1 cellular context compared by ENCODE assay signal in genomic region chr3:140011611-140012277, GRCh38.
TF ChIP-seq lines count a peak whose summit lies in the region.

No MANE protein-coding gene starts in this region.

TF ChIP-seq in H1, 55 proteins besides CTCF, POLR2A, EP300 and RAD21 (continued from another document):
- no peak for TF ChIP-seq EGR1 (IDR thresholded peaks at IDR 0.05; ENCODE audit: borderline replicate concordance, low read depth, low read length)
- TF ChIP-seq SIN3A (conservative IDR thresholded peaks at IDR 0.05 in 1 of 2, IDR thresholded peaks at IDR 0.05 in 1 of 2; ENCODE audit: low read depth in 1 of 2, low read length in 2 of 2), result no peak
- TF ChIP-seq KDM5A (IDR thresholded peaks at IDR 0.05; ENCODE audit: low read length), result no peak
- TF ChIP-seq MAFK (IDR thresholded peaks at IDR 0.05; ENCODE audit: low read depth, low read length), result no peak
- no peak for TF ChIP-seq SUZ12 (IDR thresholded peaks at IDR 0.05; ENCODE audit: low read length)
- TF ChIP-seq CBX5 (IDR thresholded peaks at IDR 0.05; ENCODE audit: low read depth, low read length), result no peak
- no peak for TF ChIP-seq BACH1 (IDR thresholded peaks at IDR 0.05; ENCODE audit: low read length)
- no peak for TF ChIP-seq E2F6 (IDR thresholded peaks at IDR 0.05)
